ENCODE assay signal across 39 cellular contexts in genomic region chr16:54964239-54964638, GRCh38. TPM values are rescaled to one million over a fixed set of nuclear protein-coding genes. Genes with fewer than 3 reads are reported as not detected.
"Had no signal": no experiment of that assay in that cellular context is flagged by ENCODE, and none has a peak within 500 bp of the region (broad histone marks: within the 10 kb centered on the region; RNA-seq: fewer than 3 reads in every experiment).

No MANE protein-coding gene starts in this region.

- H3K9me3 Mint-ChIP-seq: activated naive CD4-positive, alpha-beta T cell treated with anti-CD3 and anti-CD28 coated beads for 36 hours; activated naive CD4-positive, alpha-beta T cell treated with anti-CD3 and anti-CD28 coated beads, Interleukin-2, amount 10 ng/mL, durations not matched to agents 7 days and 5 days; activated naive CD4-positive, alpha-beta T cell treated with anti-CD3 and anti-CD28 coated beads, Interleukin-2, amount 50 U/mL, for 24 hours; activated naive CD8-positive, alpha-beta T cell treated with anti-CD3 and anti-CD28 coated beads for 36 hours; activated naive CD8-positive, alpha-beta T cell treated with anti-CD3 and anti-CD28 coated beads, Interleukin-2, amount 50 U/mL, for 24 hours; activated T-cell treated with anti-CD3 and anti-CD28 coated beads, Interleukin-2, amount 50 U/mL, for 24 hours; activated T-cell treated with anti-CD3 and anti-CD28 coated beads, Interleukin-2, amount 50 U/mL, for 4 hours; activated T-helper 1 cell treated with anti-CD3 and anti-CD28 coated beads, Interleukin-12 subunit alpha, Interleukin-12 subunit beta, Interleukin-2, Interleukin-4 antibody, amounts not matched to agents 30 ng/mL and 10 ng/mL and 1 ng/mL, durations not matched to agents 14 hours and 24 hours and 36 hours; activated T-helper 2 cell treated with anti-CD3 and anti-CD28 coated beads, Interferon-gamma antibody, Interleukin-2, Interleukin-4, amounts not matched to agents 10 μg/mL and 5 μg/mL and 100 μg/mL, durations not matched to agents 14 hours and 24 hours and 36 hours; brain; central memory CD8-positive, alpha-beta T cell had no signal

- H3K36me3 ChIP-seq: adrenal gland, ascending aorta, brain microvascular endothelial cell, breast epithelium, cardiac muscle cell had no signal

- DNase-seq: activated effector memory CD4-positive, alpha-beta T cell treated with anti-CD3 and anti-CD28 coated beads, Interleukin-2, amount 50 U/mL, for 16 hours; activated effector memory CD4-positive, alpha-beta T cell treated with Interleukin-2 at 50 U/mL for 16 hours; activated gamma-delta T cell; activated gamma-delta T cell treated with Interleukin-2 at 50 U/mL for 16 hours; activated naive CD4-positive, alpha-beta T cell; activated naive CD4-positive, alpha-beta T cell treated with anti-CD3 and anti-CD28 coated beads for 36 hours; activated naive CD4-positive, alpha-beta T cell treated with anti-CD3 and anti-CD28 coated beads, Interleukin-2, amount 10 ng/mL, durations not matched to agents 7 days and 5 days; activated naive CD4-positive, alpha-beta T cell treated with anti-CD3 and anti-CD28 coated beads, Interleukin-2, amount 50 U/mL, for 16 hours; activated naive CD4-positive, alpha-beta T cell treated with Interleukin-2 at 50 U/mL for 16 hours; activated naive CD8-positive, alpha-beta T cell treated with anti-CD3 and anti-CD28 coated beads for 36 hours; activated naive CD8-positive, alpha-beta T cell treated with anti-CD3 and anti-CD28 coated beads, Interleukin-2, amount 10 ng/mL, durations not matched to agents 7 days and 5 days; activated naive CD8-positive, alpha-beta T cell treated with anti-CD3 and anti-CD28 coated beads, Interleukin-2, amount 50 U/mL, for 24 hours; activated T-cell treated with anti-CD3 and anti-CD28 coated beads, Interleukin-2, amount 50 U/mL, for 1 hour; activated T-cell treated with anti-CD3 and anti-CD28 coated beads, Interleukin-2, amount 50 U/mL, for 24 hours; activated T-cell treated with anti-CD3 and anti-CD28 coated beads, Interleukin-2, amount 50 U/mL, for 4 hours; activated T-cell treated with anti-CD3 and anti-CD28 coated beads, Interleukin-2, amount 50 U/mL, for 48 hours; activated T-cell treated with anti-CD3 and anti-CD28 coated beads, Interleukin-2, amount 50 U/mL, for 72 hours; adrenal gland; amniotic stem cell; amygdala; anterior cingulate cortex; aorta; body of pancreas; brain microvascular endothelial cell; caudate nucleus; central memory CD4-positive, alpha-beta T cell; cerebellar nuclear complex had no signal

- FAIRE-seq: astrocyte had no signal

- H3K4me1 Mint-ChIP-seq: activated naive CD4-positive, alpha-beta T cell treated with anti-CD3 and anti-CD28 coated beads, Interleukin-2, amount 10 ng/mL, durations not matched to agents 7 days and 5 days; activated naive CD4-positive, alpha-beta T cell treated with anti-CD3 and anti-CD28 coated beads, Interleukin-2, amount 50 U/mL, for 24 hours; activated naive CD8-positive, alpha-beta T cell treated with anti-CD3 and anti-CD28 coated beads for 36 hours; activated naive CD8-positive, alpha-beta T cell treated with anti-CD3 and anti-CD28 coated beads, Interleukin-2, amount 10 ng/mL, durations not matched to agents 7 days and 5 days; activated naive CD8-positive, alpha-beta T cell treated with anti-CD3 and anti-CD28 coated beads, Interleukin-2, amount 50 U/mL, for 24 hours; activated T-helper 17 cell treated with anti-CD3 and anti-CD28 coated beads, Interleukin-2, amount 50 U/mL, for 72 hours; central memory CD8-positive, alpha-beta T cell had no signal

- H3K9me3 ChIP-seq: adrenal gland, ascending aorta, body of pancreas, breast epithelium had no signal

- H3K4me1 ChIP-seq: adrenal gland, ascending aorta, body of pancreas, breast epithelium had no signal

- H3K27ac Mint-ChIP-seq: activated naive CD4-positive, alpha-beta T cell treated with anti-CD3 and anti-CD28 coated beads for 36 hours; activated naive CD4-positive, alpha-beta T cell treated with anti-CD3 and anti-CD28 coated beads, Interleukin-2, amount 10 ng/mL, durations not matched to agents 7 days and 5 days; activated naive CD4-positive, alpha-beta T cell treated with anti-CD3 and anti-CD28 coated beads, Interleukin-2, amount 50 U/mL, for 24 hours; activated naive CD4-positive, alpha-beta T cell treated with anti-CD3 and anti-CD28 coated beads, Interleukin-2, amount 50 U/mL, for 72 hours; activated naive CD8-positive, alpha-beta T cell; activated naive CD8-positive, alpha-beta T cell treated with anti-CD3 and anti-CD28 coated beads for 36 hours; activated naive CD8-positive, alpha-beta T cell treated with anti-CD3 and anti-CD28 coated beads, Interleukin-2, amount 10 ng/mL, durations not matched to agents 7 days and 5 days; activated naive CD8-positive, alpha-beta T cell treated with anti-CD3 and anti-CD28 coated beads, Interleukin-2, amount 50 U/mL, for 24 hours; activated T-cell treated with anti-CD3 and anti-CD28 coated beads, Interleukin-2, amount 50 U/mL, for 24 hours; activated T-cell treated with anti-CD3 and anti-CD28 coated beads, Interleukin-2, amount 50 U/mL, for 72 hours; activated T-helper 1 cell treated with anti-CD3 and anti-CD28 coated beads, Interleukin-12 subunit alpha, Interleukin-12 subunit beta, Interleukin-2, Interleukin-4 antibody, amounts not matched to agents 30 ng/mL and 10 ng/mL and 1 ng/mL, durations not matched to agents 14 hours and 24 hours and 36 hours; activated T-helper 17 cell treated with anti-CD3 and anti-CD28 coated beads, Interleukin-2, amount 50 U/mL, for 72 hours; activated T-helper 2 cell treated with anti-CD3 and anti-CD28 coated beads, Interferon-gamma antibody, Interleukin-2, Interleukin-4, amounts not matched to agents 10 μg/mL and 5 μg/mL and 100 μg/mL, durations not matched to agents 14 hours and 24 hours and 36 hours; brain had no signal

- H3K36me3 Mint-ChIP-seq: activated naive CD4-positive, alpha-beta T cell treated with anti-CD3 and anti-CD28 coated beads, Interleukin-2, amount 10 ng/mL, durations not matched to agents 7 days and 5 days; activated naive CD4-positive, alpha-beta T cell treated with anti-CD3 and anti-CD28 coated beads, Interleukin-2, amount 50 U/mL, for 24 hours; activated naive CD4-positive, alpha-beta T cell treated with anti-CD3 and anti-CD28 coated beads, Interleukin-2, amount 50 U/mL, for 72 hours; activated naive CD8-positive, alpha-beta T cell; activated naive CD8-positive, alpha-beta T cell treated with anti-CD3 and anti-CD28 coated beads for 36 hours; activated naive CD8-positive, alpha-beta T cell treated with anti-CD3 and anti-CD28 coated beads, Interleukin-2, amount 10 ng/mL, durations not matched to agents 7 days and 5 days; brain had no signal

- H3K4me3 Mint-ChIP-seq: activated naive CD4-positive, alpha-beta T cell treated with anti-CD3 and anti-CD28 coated beads for 36 hours; activated naive CD4-positive, alpha-beta T cell treated with anti-CD3 and anti-CD28 coated beads, Interleukin-2, amount 10 ng/mL, durations not matched to agents 7 days and 5 days; activated naive CD4-positive, alpha-beta T cell treated with anti-CD3 and anti-CD28 coated beads, Interleukin-2, amount 50 U/mL, for 24 hours; activated naive CD8-positive, alpha-beta T cell; activated naive CD8-positive, alpha-beta T cell treated with anti-CD3 and anti-CD28 coated beads for 36 hours; activated naive CD8-positive, alpha-beta T cell treated with anti-CD3 and anti-CD28 coated beads, Interleukin-2, amount 10 ng/mL, durations not matched to agents 7 days and 5 days; activated naive CD8-positive, alpha-beta T cell treated with anti-CD3 and anti-CD28 coated beads, Interleukin-2, amount 50 U/mL, for 24 hours; activated T-cell treated with anti-CD3 and anti-CD28 coated beads, Interleukin-2, amount 50 U/mL, for 24 hours; activated T-cell treated with anti-CD3 and anti-CD28 coated beads, Interleukin-2, amount 50 U/mL, for 4 hours; activated T-cell treated with anti-CD3 and anti-CD28 coated beads, Interleukin-2, amount 50 U/mL, for 72 hours; activated T-helper 1 cell treated with anti-CD3 and anti-CD28 coated beads, Interleukin-12 subunit alpha, Interleukin-12 subunit beta, Interleukin-2, Interleukin-4 antibody, amounts not matched to agents 30 ng/mL and 10 ng/mL and 1 ng/mL, durations not matched to agents 14 hours and 24 hours and 36 hours; activated T-helper 17 cell treated with anti-CD3 and anti-CD28 coated beads, Interleukin-2, amount 50 U/mL, for 72 hours; brain; central memory CD8-positive, alpha-beta T cell had no signal

- H3K27me3 ChIP-seq: adrenal gland, ascending aorta, body of pancreas, brain microvascular endothelial cell, breast epithelium, cardiac muscle cell had no signal

- H3K27ac ChIP-seq: adrenal gland, ascending aorta, body of pancreas, brain microvascular endothelial cell, breast epithelium, cardiac muscle cell had no signal

- H3K4me3 ChIP-seq: adrenal gland, ascending aorta, body of pancreas, breast epithelium, cardiac muscle cell had no signal

- ATAC-seq: activated naive CD4-positive, alpha-beta T cell treated with anti-CD3 and anti-CD28 coated beads, Interleukin-2, amount 50 U/mL, for 72 hours; activated naive CD8-positive, alpha-beta T cell treated with anti-CD3 and anti-CD28 coated beads, Interleukin-2, amount 50 U/mL, for 24 hours; activated T-cell treated with anti-CD3 and anti-CD28 coated beads, Interleukin-2, amount 50 U/mL, for 4 hours; activated T-cell treated with anti-CD3 and anti-CD28 coated beads, Interleukin-2, amount 50 U/mL, for 72 hours; activated T-helper 17 cell treated with anti-CD3 and anti-CD28 coated beads, Interleukin-2, amount 50 U/mL, for 72 hours; body of pancreas had no signal

- H3K27me3 Mint-ChIP-seq: activated naive CD4-positive, alpha-beta T cell treated with anti-CD3 and anti-CD28 coated beads, Interleukin-2, amount 10 ng/mL, durations not matched to agents 7 days and 5 days; activated naive CD4-positive, alpha-beta T cell treated with anti-CD3 and anti-CD28 coated beads, Interleukin-2, amount 50 U/mL, for 24 hours; activated naive CD8-positive, alpha-beta T cell treated with anti-CD3 and anti-CD28 coated beads for 36 hours; central memory CD8-positive, alpha-beta T cell had no signal

RNA-seq across cellular contexts. Expression of gene IRX5, which starts 33.6 kb away (rescaled TPM):
- total RNA-seq: activated naive CD4-positive, alpha-beta T cell treated with anti-CD3 and anti-CD28 coated beads for 36 hours; activated naive CD4-positive, alpha-beta T cell treated with anti-CD3 and anti-CD28 coated beads, Interleukin-2, amount 50 U/mL, for 72 hours; activated naive CD8-positive, alpha-beta T cell treated with anti-CD3 and anti-CD28 coated beads for 36 hours; activated naive CD8-positive, alpha-beta T cell treated with anti-CD3 and anti-CD28 coated beads, Interleukin-2, amount 10 ng/mL, durations not matched to agents 7 days and 5 days; activated T-cell treated with anti-CD3 and anti-CD28 coated beads, Interleukin-2, amount 50 U/mL, for 4 hours; ascending aorta had no signal
